Comparison of ENCODE assay signal across 2 cellular contexts in genomic region chr14:37692680-37693079, GRCh38.
A peak's percentile ranks its signal among the peaks of the same experiment; 100 is the strongest.
DNase-seq lines count a peak whose midpoint lies in the region; ATAC-seq, FAIRE-seq and TF ChIP-seq lines count a peak whose summit lies in the region.
"Not testable (repeated sequence)": the region's sequence is repeated elsewhere in the genome, so short reads cannot be mapped to it uniquely, and the experiment has no call there.

No MANE protein-coding gene starts in this region.

- not testable (repeated sequence) for FAIRE-seq in A549 (lab: Jason Lieb, UNC)

- not testable (repeated sequence) for ATAC-seq in A549

- TF ChIP-seq EP300 in A549 (IDR thresholded peaks at IDR 0.05) = not testable (repeated sequence)

- TF ChIP-seq CTCF in A549 (IDR thresholded peaks at IDR 0.05); HEK293 (tag by site-specific recombination; IDR thresholded peaks at IDR 0.05): not testable (repeated sequence)

- H3K9me3 ChIP-seq in A549; HEK293 (ENCODE audit: control insufficient read depth, insufficient read depth, low read depth, low read length): not testable (repeated sequence)

- not testable (repeated sequence) for TF ChIP-seq POLR2A in A549 (IDR thresholded peaks at IDR 0.05; ENCODE audit: low read length)

- CTCF ChIA-PET in A549 (lab: Yijun Ruan, JAX) = not testable (repeated sequence)
- CTCF ChIA-PET in HEK293 (lab: Yijun Ruan, JAX) = interaction anchor here (0.7 kb wide), 1 partner anchor 134 kb away, joined by 5 read pairs; no protein-coding TSS in a partner anchor

- H3K4me3 ChIP-seq in A549; HEK293 (ENCODE audit: low read depth, low read length): not testable (repeated sequence)

- POLR2A ChIA-PET in A549 (lab: Yijun Ruan, JAX); HEK293 (lab: Yijun Ruan, JAX): not testable (repeated sequence)

- H3K27ac ChIP-seq in A549; HEK293 (ENCODE audit: extremely low read depth, low read depth, low read length): not testable (repeated sequence)

- not testable (repeated sequence) for DNase-seq in A549 (ENCODE audit: low read depth in 1 of 2, low spot score in 1 of 2)

- TF ChIP-seq RAD21 in A549 (conservative IDR thresholded peaks at IDR 0.05 in 1 of 2, IDR thresholded peaks at IDR 0.05 in 1 of 2) = not testable (repeated sequence)

- not testable (repeated sequence) for H3K4me2 ChIP-seq in A549

- not testable (repeated sequence) for H3K36me3 ChIP-seq in HEK293 (ENCODE audit: control insufficient read depth in 2 of 2, insufficient read depth in 1 of 2, low read length in 2 of 2)

- H3K4me1 ChIP-seq in A549 = peaks cover 12% of the 10 kb centered on the region; the same call in 2 of the 3 replicates
- not testable (repeated sequence) for H3K4me1 ChIP-seq in HEK293 (ENCODE audit: control insufficient read depth, insufficient read depth, low read length)

TF ChIP-seq in A549, 52 proteins besides CTCF, POLR2A, EP300 and RAD21:
- 0 out of 2 replicates have a peak, but pooled peaks have one; percentile 16 for TF ChIP-seq ZC3H11A (IDR thresholded peaks at IDR 0.05)
TF ChIP-seq in A549: peak in this region for 1; not testable (repeated sequence) for 51.

TF ChIP-seq in HEK293, 187 proteins besides CTCF, POLR2A, EP300 and RAD21:
- TF ChIP-seq ZNF518A (tag by site-specific recombination; conservative IDR thresholded peaks at IDR 0.05; ENCODE audit: low read depth) (peak; percentile 79), ZNF266 (tag by site-specific recombination; IDR thresholded peaks at IDR 0.05; ENCODE audit: low read depth) (peak; percentile 50; the same call in 1 of the 2 replicates), ZBTB8A (tag by site-specific recombination; IDR thresholded peaks at IDR 0.05) (peak; percentile 27; the same call in 1 of the 2 replicates), ZNF555 (tag by site-specific recombination; conservative IDR thresholded peaks at IDR 0.05) (peak; percentile 65), ZNF560 (tag by site-specific recombination; IDR thresholded peaks at IDR 0.05; ENCODE audit: borderline replicate concordance) (0 out of 2 replicates have a peak, but pooled peaks have one; percentile 21), ZNF394 (tag by site-specific recombination; IDR thresholded peaks at IDR 0.05; ENCODE audit: borderline replicate concordance) (peak; percentile 77; the same call in 1 of the 2 replicates), ZNF433 (tag by site-specific recombination; IDR thresholded peaks at IDR 0.05; ENCODE audit: low read depth) (0 out of 2 replicates have a peak, but pooled peaks have one; percentile 49), ZNF202 (tag by site-specific recombination; IDR thresholded peaks at IDR 0.05; ENCODE audit: borderline replicate concordance) (peak; percentile 65; the same call in 1 of the 2 replicates), ZNF140 (tag by site-specific recombination; IDR thresholded peaks at IDR 0.05) (0 out of 2 replicates have a peak, but pooled peaks have one; percentile 28), GLI2 (tag by site-specific recombination; IDR thresholded peaks at IDR 0.05; ENCODE audit: borderline replicate concordance, low read depth) (peak; percentile 11; the same call in 1 of the 2 replicates), ZBTB11 (tag by site-specific recombination; conservative IDR thresholded peaks at IDR 0.05; ENCODE audit: low read depth) (peak; percentile 54; the same call in 1 of the 2 replicates), ZNF654 (tag by site-specific recombination; IDR thresholded peaks at IDR 0.05; ENCODE audit: low read depth) (peak; percentile 16), ZNF530 (tag by site-specific recombination; IDR thresholded peaks at IDR 0.05; ENCODE audit: low read depth) (0 out of 2 replicates have a peak, but pooled peaks have one; percentile 10), ZNF426 (tag by site-specific recombination; IDR thresholded peaks at IDR 0.05) (peak; percentile 58), ZNF623 (tag by site-specific recombination; IDR thresholded peaks at IDR 0.05) (peak; percentile 53; the same call in 1 of the 2 replicates), REST (tag by site-specific recombination; IDR thresholded peaks at IDR 0.05) (0 out of 2 replicates have a peak, but pooled peaks have one; percentile 30)
